In the genomic region with DNA sequence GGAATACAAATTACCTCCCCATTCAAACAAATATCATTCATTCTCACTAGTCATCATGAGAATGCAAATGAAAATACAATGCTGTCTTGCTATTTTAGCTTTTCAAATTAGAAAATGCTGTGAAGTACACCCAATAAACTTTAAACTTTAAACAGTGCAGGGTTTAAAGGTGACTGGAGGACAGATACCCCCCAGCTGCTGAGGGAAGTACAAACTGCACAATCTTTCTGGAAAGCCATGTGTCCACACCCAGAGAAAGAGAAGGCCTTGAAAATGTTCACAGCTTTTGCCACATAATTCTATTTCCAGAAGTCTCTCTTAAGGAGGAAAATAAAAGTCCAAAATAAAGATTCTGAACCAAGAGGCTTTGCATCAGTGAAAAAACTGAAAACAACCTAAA, we compare ENCODE assay signal across 16 cellular contexts.
"Had no signal": no experiment of that assay in that cellular context is flagged by ENCODE, and none has a peak within 500 bp of the region (broad histone marks: within the 10 kb centered on the region; RNA-seq: fewer than 3 reads in every experiment).

No MANE protein-coding gene starts in this region.

- H3K4me3 ChIP-seq: gastrocnemius medialis, heart left ventricle, left ventricle myocardium inferior, thoracic aorta, upper lobe of left lung had no signal

- H3K9me3 ChIP-seq: gastrocnemius medialis, heart left ventricle, left ventricle myocardium inferior, SK-N-SH, thoracic aorta, upper lobe of left lung had no signal

- FAIRE-seq: TTC549 had no signal

- H3K27ac Mint-ChIP-seq: activated CD8-positive, alpha-beta T cell treated with anti-CD3 and anti-CD28 coated beads for 36 hours; activated naive CD4-positive, alpha-beta T cell treated with anti-CD3 and anti-CD28 coated beads for 36 hours; T-helper 2 cell treated with Interferon-gamma antibody and Interleukin-4, amounts not matched to agents 5 μg/mL and 100 μg/mL, for 36 hours had no signal

- H3K4me2 ChIP-seq: SK-N-SH had no signal

- H3K27me3 Mint-ChIP-seq: activated CD8-positive, alpha-beta T cell treated with anti-CD3 and anti-CD28 coated beads for 36 hours had no signal

- H3K36me3 ChIP-seq: gastrocnemius medialis, heart left ventricle, left ventricle myocardium inferior, thoracic aorta, upper lobe of left lung had no signal

- H3K27me3 ChIP-seq: gastrocnemius medialis, heart left ventricle, upper lobe of left lung had no signal

- H3K9ac ChIP-seq: SK-N-SH had no signal

- ATAC-seq: activated T-cell treated with anti-CD3 and anti-CD28 coated beads, Interleukin-2, amount 50 U/mL, for 4 hours; esophagus mucosa; gastrocnemius medialis had no signal

- H3K9me3 Mint-ChIP-seq: activated CD8-positive, alpha-beta T cell treated with anti-CD3 and anti-CD28 coated beads for 36 hours; activated naive CD4-positive, alpha-beta T cell treated with anti-CD3 and anti-CD28 coated beads for 36 hours; activated T-cell treated with anti-CD3 and anti-CD28 coated beads, Interleukin-2, amount 50 U/mL, for 4 hours; T-helper 2 cell treated with Interferon-gamma antibody and Interleukin-4, amounts not matched to agents 5 μg/mL and 100 μg/mL, for 36 hours had no signal

- DNase-seq: activated CD4-positive, alpha-beta T cell treated with anti-CD3 and anti-CD28 coated beads for 4 hours; activated CD8-positive, alpha-beta T cell treated with anti-CD3 and anti-CD28 coated beads for 36 hours; activated naive CD4-positive, alpha-beta T cell treated with anti-CD3 and anti-CD28 coated beads for 36 hours; activated T-cell treated with anti-CD3 and anti-CD28 coated beads, Interleukin-2, amount 50 U/mL, for 4 hours; anterior cingulate cortex; cortex of kidney; effector CD4-positive, alpha-beta T cell; gastrocnemius medialis; heart left ventricle; left ventricle myocardium inferior; SK-N-SH; upper lobe of left lung had no signal

- H3K4me3 Mint-ChIP-seq: activated CD8-positive, alpha-beta T cell treated with anti-CD3 and anti-CD28 coated beads for 36 hours; activated naive CD4-positive, alpha-beta T cell treated with anti-CD3 and anti-CD28 coated beads for 36 hours; activated T-cell treated with anti-CD3 and anti-CD28 coated beads, Interleukin-2, amount 50 U/mL, for 4 hours; T-helper 2 cell treated with Interferon-gamma antibody and Interleukin-4, amounts not matched to agents 5 μg/mL and 100 μg/mL, for 36 hours had no signal

- H3K27ac ChIP-seq: gastrocnemius medialis, heart left ventricle, left ventricle myocardium inferior, thoracic aorta, upper lobe of left lung had no signal
